Comparison of ENCODE assay signal across 5 cellular contexts in the genomic region with DNA sequence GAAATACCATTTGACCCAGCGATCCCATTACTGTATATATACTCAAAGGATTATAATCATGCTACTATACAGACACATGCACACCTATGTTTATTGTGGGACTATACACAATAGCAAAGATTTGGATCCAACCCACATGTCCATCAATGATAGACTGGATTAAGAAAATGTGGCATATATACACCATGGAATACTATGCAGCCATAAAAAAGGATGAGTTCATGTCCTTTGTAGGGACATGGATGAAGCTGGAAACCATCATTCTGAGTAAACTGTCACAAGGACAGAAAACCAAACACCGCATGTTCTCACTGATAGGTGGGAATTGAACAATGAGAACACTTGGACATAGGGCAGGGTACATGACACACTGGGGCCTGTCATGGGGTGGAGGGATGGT. TPM values are rescaled to one million over a fixed set of nuclear protein-coding genes. Genes with fewer than 3 reads are reported as not detected.
"Had no signal": no experiment of that assay in that cellular context is flagged by ENCODE, and none has a peak within 500 bp of the region (broad histone marks: within the 10 kb centered on the region; RNA-seq: fewer than 3 reads in every experiment).

No MANE protein-coding gene starts in this region.

RNA-seq across cellular contexts. Expression of a gene that starts 43.2 kb away (rescaled TPM):
- total RNA-seq: HepG2, HT-29, HT1080, IMR-90 had no signal
- polyA plus RNA-seq: HepG2, IgD-negative memory B cell, IMR-90 had no signal
